ENCODE assay signal across 20 cellular contexts in genomic region chr6:95648636-95649035, GRCh38.
DNase-seq lines count a peak whose midpoint lies in the region; ATAC-seq and TF ChIP-seq lines count a peak whose summit lies in the region.
"Had no signal": no experiment of that assay in that cellular context is flagged by ENCODE, and none has a peak within 500 bp of the region (broad histone marks: within the 10 kb centered on the region; RNA-seq: fewer than 3 reads in every experiment).

No MANE protein-coding gene starts in this region.

- no peaks in the 10 kb centered on the region for H3K36me3 ChIP-seq in CD8-positive, alpha-beta T cell (ENCODE audit: insufficient read depth, low read length)
- H3K36me3 ChIP-seq: left lung, prostate gland, thyroid gland had no signal

- DNase-seq in NCI-H2171 treated with DMSO at 0.1 percent for 48 hours (lab: John Stamatoyannopoulos, UW) (peak; percentile 68), endothelial cell (ENCODE audit: low spot score) (peak; percentile 33), progenitor cell of endocrine pancreas (ENCODE audit: low spot score, unreplicated experiment) (no peak)
- no peak for DNase-seq in CD8-positive, alpha-beta T cell
- DNase-seq: activated CD4-positive, alpha-beta T cell treated with anti-CD3 and anti-CD28 coated beads for 4 hours; activated naive CD8-positive, alpha-beta T cell treated with anti-CD3 and anti-CD28 coated beads, Interleukin-2, amount 10 ng/mL, durations not matched to agents 7 days and 5 days; effector memory CD8-positive, alpha-beta T cell; left lung; NCI-H1694; stimulated activated CD4-positive, alpha-beta T cell treated with anti-CD3 and anti-CD28 coated beads, Interleukin-2, amount 100 ng/mL, for 24 hours; stimulated activated naive B cell treated with anti-CD40 and anti-IgM and Interleukin-4, amounts not matched to agents 10 μg/mL and 1 μg/mL and 100 μg/mL, for 72 hours; SW 1271; thyroid gland had no signal

- POLR2A ChIA-PET in CD8-positive, alpha-beta T cell (lab: Charles Lee) = no interaction called here

- H3K9me3 Mint-ChIP-seq in endothelial cell (ENCODE audit: unreplicated experiment) (no peaks in the 10 kb centered on the region), progenitor cell of endocrine pancreas (ENCODE audit: low read depth) (peaks cover 25% of the 10 kb centered on the region)
- peaks cover 5% of the 10 kb centered on the region for H3K9me3 Mint-ChIP-seq in CD8-positive, alpha-beta T cell
- H3K9me3 Mint-ChIP-seq: activated T-helper 2 cell treated with anti-CD3 and anti-CD28 coated beads, Interferon-gamma antibody, Interleukin-2, Interleukin-4, amounts not matched to agents 10 μg/mL and 5 μg/mL and 100 μg/mL, durations not matched to agents 14 hours and 24 hours and 36 hours; effector memory CD8-positive, alpha-beta T cell had no signal

- H3K4me1 ChIP-seq in CD8-positive, alpha-beta T cell (ENCODE audit: insufficient read depth, low read length) = no peaks in the 10 kb centered on the region
- H3K4me1 ChIP-seq: left lung, prostate gland, thyroid gland had no signal

- peak; percentile 18 for TF ChIP-seq CTCF in C4-2B (conservative IDR thresholded peaks at IDR 0.05)
- 0 out of 3 replicates have a peak, but pooled peaks have one; percentile 20 for TF ChIP-seq CTCF in GM12872 (IDR thresholded peaks at IDR 0.05; ENCODE audit: insufficient read depth, low read depth, low read length)
- TF ChIP-seq CTCF in endothelial cell (IDR thresholded peaks at IDR 0.05; ENCODE audit: unreplicated experiment) = no peak
- TF ChIP-seq CTCF in CD8-positive, alpha-beta T cell (IDR thresholded peaks at IDR 0.05) = no peak
- no peak for TF ChIP-seq CTCF in progenitor cell of endocrine pancreas (IDR thresholded peaks at IDR 0.05; ENCODE audit: unreplicated experiment)

- H3K27me3 Mint-ChIP-seq in endothelial cell (ENCODE audit: unreplicated experiment) (peaks cover 4% of the 10 kb centered on the region), progenitor cell of endocrine pancreas (no peaks in the 10 kb centered on the region)
- H3K27me3 Mint-ChIP-seq in CD8-positive, alpha-beta T cell (ENCODE audit: low read depth) = no peaks in the 10 kb centered on the region
- H3K27me3 Mint-ChIP-seq: IgD-negative memory B cell; stimulated activated naive B cell treated with anti-CD40 and anti-IgM and Interleukin-4, amounts not matched to agents 10 μg/mL and 1 μg/mL and 100 μg/mL, for 72 hours had no signal

- H3K9me3 ChIP-seq in CD8-positive, alpha-beta T cell (ENCODE audit: low read length) = no peaks in the 10 kb centered on the region
- H3K9me3 ChIP-seq: prostate gland, thyroid gland had no signal

- H3K36me3 Mint-ChIP-seq in endothelial cell (ENCODE audit: low read depth, unreplicated experiment) (no peaks in the 10 kb centered on the region), progenitor cell of endocrine pancreas (ENCODE audit: insufficient read depth) (no peaks in the 10 kb centered on the region)
- no peaks in the 10 kb centered on the region for H3K36me3 Mint-ChIP-seq in CD8-positive, alpha-beta T cell
- H3K36me3 Mint-ChIP-seq: activated naive CD8-positive, alpha-beta T cell treated with anti-CD3 and anti-CD28 coated beads, Interleukin-2, amount 10 ng/mL, durations not matched to agents 7 days and 5 days; IgD-negative memory B cell; stimulated activated naive B cell treated with anti-CD40 and anti-IgM and Interleukin-4, amounts not matched to agents 10 μg/mL and 1 μg/mL and 100 μg/mL, for 72 hours had no signal

- H3K4me3 Mint-ChIP-seq in endothelial cell (ENCODE audit: unreplicated experiment) (no peak overlapping the region), progenitor cell of endocrine pancreas (ENCODE audit: low read depth) (no peak overlapping the region)
- H3K4me3 Mint-ChIP-seq in CD8-positive, alpha-beta T cell = no peak overlapping the region
- H3K4me3 Mint-ChIP-seq: activated naive CD8-positive, alpha-beta T cell treated with anti-CD3 and anti-CD28 coated beads, Interleukin-2, amount 10 ng/mL, durations not matched to agents 7 days and 5 days; effector memory CD8-positive, alpha-beta T cell; IgD-negative memory B cell; stimulated activated naive B cell treated with anti-CD40 and anti-IgM and Interleukin-4, amounts not matched to agents 10 μg/mL and 1 μg/mL and 100 μg/mL, for 72 hours had no signal

- CTCF ChIA-PET in CD8-positive, alpha-beta T cell (lab: Charles Lee) = no interaction called here

- intact Hi-C loops in CD8-positive, alpha-beta T cell (cut with DNase I, micrococcal nuclease) = no loop called here

- H3K4me3 ChIP-seq in CD8-positive, alpha-beta T cell (ENCODE audit: low read depth, low read length) = no peak overlapping the region
- H3K4me3 ChIP-seq: left lung, prostate gland, skin epidermis, thyroid gland had no signal

- peaks cover 13% of the 10 kb centered on the region for H3K4me1 Mint-ChIP-seq in endothelial cell (ENCODE audit: unreplicated experiment)
- H3K4me1 Mint-ChIP-seq in CD8-positive, alpha-beta T cell (ENCODE audit: low read depth) = no peaks in the 10 kb centered on the region
- H3K4me1 Mint-ChIP-seq in progenitor cell of endocrine pancreas (ENCODE audit: low read depth) = no peaks in the 10 kb centered on the region
- H3K4me1 Mint-ChIP-seq: activated naive CD8-positive, alpha-beta T cell treated with anti-CD3 and anti-CD28 coated beads, Interleukin-2, amount 10 ng/mL, durations not matched to agents 7 days and 5 days; IgD-negative memory B cell; stimulated activated naive B cell treated with anti-CD40 and anti-IgM and Interleukin-4, amounts not matched to agents 10 μg/mL and 1 μg/mL and 100 μg/mL, for 72 hours had no signal

- no peak overlapping the region for H3K27ac ChIP-seq in C4-2B
- no peak overlapping the region for H3K27ac ChIP-seq in CD8-positive, alpha-beta T cell (ENCODE audit: low read depth, low read length)
- H3K27ac ChIP-seq: left lung, prostate gland, skin epidermis, thyroid gland had no signal

- H3K27me3 ChIP-seq in CD8-positive, alpha-beta T cell (ENCODE audit: insufficient read depth, low read length) = no peaks in the 10 kb centered on the region
- H3K27me3 ChIP-seq: left lung, thyroid gland had no signal

- ATAC-seq in CD8-positive, alpha-beta T cell = no peak
- ATAC-seq in GM21390 (IDR thresholded peaks at IDR 0.05; ENCODE audit: unreplicated experiment) = no peak
- ATAC-seq: effector memory CD8-positive, alpha-beta T cell; left lung; stimulated activated naive B cell treated with anti-CD40 and anti-IgM and Interleukin-4, amounts not matched to agents 10 μg/mL and 1 μg/mL and 100 μg/mL, for 72 hours had no signal

- H3K27ac Mint-ChIP-seq in endothelial cell (ENCODE audit: unreplicated experiment) = no peak overlapping the region
- no peak overlapping the region for H3K27ac Mint-ChIP-seq in CD8-positive, alpha-beta T cell
- H3K27ac Mint-ChIP-seq in progenitor cell of endocrine pancreas = no peak overlapping the region
- H3K27ac Mint-ChIP-seq: activated naive CD8-positive, alpha-beta T cell treated with anti-CD3 and anti-CD28 coated beads, Interleukin-2, amount 10 ng/mL, durations not matched to agents 7 days and 5 days; activated T-helper 2 cell treated with anti-CD3 and anti-CD28 coated beads, Interferon-gamma antibody, Interleukin-2, Interleukin-4, amounts not matched to agents 10 μg/mL and 5 μg/mL and 100 μg/mL, durations not matched to agents 14 hours and 24 hours and 36 hours; effector memory CD8-positive, alpha-beta T cell; IgD-negative memory B cell; stimulated activated naive B cell treated with anti-CD40 and anti-IgM and Interleukin-4, amounts not matched to agents 10 μg/mL and 1 μg/mL and 100 μg/mL, for 72 hours had no signal

Comparison
In these comparisons a context has a peak if more than half of its experiments do, and no peak if none do; other contexts are left out.
1. CTCF ChIP-seq: peak in C4-2B (single experiment) and GM12872 (single experiment); none in endothelial cell (single experiment), CD8-positive, alpha-beta T cell (single experiment) and progenitor cell of endocrine pancreas (single experiment).
2. DNase-seq: peak in NCI-H2171 treated with DMSO at 0.1 percent for 48 hours (single experiment) and endothelial cell (single experiment); none in CD8-positive, alpha-beta T cell (0 of 7) and progenitor cell of endocrine pancreas (single experiment).